25 cellular contexts compared by ENCODE assay signal in the genomic region with DNA sequence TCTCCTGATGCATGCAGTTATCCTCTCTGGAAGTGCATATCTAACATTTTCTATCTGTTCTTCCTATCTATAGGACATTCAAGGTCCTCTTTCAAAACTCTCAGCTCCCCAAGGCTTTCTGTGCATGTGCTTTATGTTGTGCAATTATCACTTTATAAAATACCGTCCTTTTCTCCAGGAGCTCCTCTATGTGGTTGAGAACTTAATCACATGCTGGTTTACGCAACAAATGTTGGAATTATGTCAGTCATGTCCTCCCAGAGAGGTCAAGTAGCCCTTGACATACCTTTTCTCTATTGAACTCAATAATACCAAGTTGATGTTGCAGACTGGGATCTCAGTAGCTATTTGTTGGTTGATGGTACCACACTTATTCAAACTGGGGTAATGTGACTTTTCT.
A peak's percentile ranks its signal among the peaks of the same experiment; 100 is the strongest.
DNase-seq lines count a peak whose midpoint lies in the region; ATAC-seq and TF ChIP-seq lines count a peak whose summit lies in the region.
"Had no signal": no experiment of that assay in that cellular context is flagged by ENCODE, and none has a peak within 500 bp of the region (broad histone marks: within the 10 kb centered on the region; RNA-seq: fewer than 3 reads in every experiment).

No MANE protein-coding gene starts in this region.

- no peaks in the 10 kb centered on the region for H3K4me1 ChIP-seq in right cardiac atrium (ENCODE audit: control insufficient read depth, insufficient read depth, low read length)
- H3K4me1 ChIP-seq: HAP-1, Peyer's patch had no signal

- ATAC-seq in left ventricle myocardium superior = peak; percentile 18
- no peak for ATAC-seq in right cardiac atrium
- ATAC-seq in left lobe of liver = peak; percentile 19
- no peak for ATAC-seq in activated CD8-positive, alpha-beta T cell treated with anti-CD3 and anti-CD28 coated beads for 36 hours
- ATAC-seq in GM19328 (IDR thresholded peaks at IDR 0.05; ENCODE audit: unreplicated experiment) = no peak
- ATAC-seq: activated T-cell treated with anti-CD3 and anti-CD28 coated beads, Interleukin-2, amount 50 U/mL, for 4 hours; naive thymus-derived CD4-positive, alpha-beta T cell; stimulated activated naive B cell treated with anti-CD40 and anti-IgM and Interleukin-4, amounts not matched to agents 10 μg/mL and 1 μg/mL and 100 μg/mL, for 72 hours had no signal

- no peaks in the 10 kb centered on the region for H3K36me3 Mint-ChIP-seq in activated CD8-positive, alpha-beta T cell treated with anti-CD3 and anti-CD28 coated beads for 36 hours (ENCODE audit: low read depth)
- H3K36me3 Mint-ChIP-seq: CD14-positive monocyte; mesothelial cell of epicardium; naive thymus-derived CD4-positive, alpha-beta T cell; stimulated activated naive B cell treated with anti-CD40 and anti-IgM and Interleukin-4, amounts not matched to agents 10 μg/mL and 1 μg/mL and 100 μg/mL, for 72 hours had no signal

- no peaks in the 10 kb centered on the region for H3K4me1 Mint-ChIP-seq in activated CD8-positive, alpha-beta T cell treated with anti-CD3 and anti-CD28 coated beads for 36 hours (ENCODE audit: low read depth)
- H3K4me1 Mint-ChIP-seq: CD14-positive monocyte; naive thymus-derived CD4-positive, alpha-beta T cell; stimulated activated naive B cell treated with anti-CD40 and anti-IgM and Interleukin-4, amounts not matched to agents 10 μg/mL and 1 μg/mL and 100 μg/mL, for 72 hours had no signal

- TF ChIP-seq CTCF in activated CD8-positive, alpha-beta T cell treated with anti-CD3 and anti-CD28 coated beads for 36 hours (IDR thresholded peaks at IDR 0.05) = no peak

- H3K9me3 Mint-ChIP-seq in activated CD8-positive, alpha-beta T cell treated with anti-CD3 and anti-CD28 coated beads for 36 hours = peaks cover 23% of the 10 kb centered on the region

- intact Hi-C loops in left ventricle myocardium superior (cut with micrococcal nuclease) = no loop called here
- intact Hi-C loops in right cardiac atrium (cut with DNase I) = no loop called here
- intact Hi-C loops in activated CD8-positive, alpha-beta T cell treated with anti-CD3 and anti-CD28 coated beads for 36 hours (cut with micrococcal nuclease) = no loop called here

- DNase-seq in left ventricle myocardium superior (no peak), right cardiac atrium (no peak), left lobe of liver (ENCODE audit: low spot score) (no peak), DMS 273 treated with DMSO at 0.1 percent for 48 hours (lab: John Stamatoyannopoulos, UW) (no peak)
- no peak for DNase-seq in activated CD8-positive, alpha-beta T cell treated with anti-CD3 and anti-CD28 coated beads for 36 hours
- DNase-seq: activated CD4-positive, alpha-beta T cell treated with anti-CD3 and anti-CD28 coated beads for 4 hours; activated naive CD4-positive, alpha-beta T cell treated with Interleukin-2 at 50 U/mL for 16 hours; activated T-cell treated with anti-CD3 and anti-CD28 coated beads, Interleukin-2, amount 50 U/mL, for 4 hours; amniotic stem cell; cortex of kidney; EL; left cardiac atrium; naive thymus-derived CD4-positive, alpha-beta T cell; NCI-H2081 treated with DMSO at 0.1 percent for 48 hours; NCI-H524; Peyer's patch; stimulated activated CD4-positive, alpha-beta T cell treated with anti-CD3 and anti-CD28 coated beads, Interleukin-4, amount 100 ng/mL, for 24 hours; stimulated activated naive B cell treated with anti-CD40 and anti-IgM and Interleukin-4, amounts not matched to agents 10 μg/mL and 1 μg/mL and 100 μg/mL, for 72 hours had no signal

- H3K27me3 Mint-ChIP-seq in activated CD8-positive, alpha-beta T cell treated with anti-CD3 and anti-CD28 coated beads for 36 hours = no peaks in the 10 kb centered on the region
- H3K27me3 Mint-ChIP-seq: stimulated activated naive B cell treated with anti-CD40 and anti-IgM and Interleukin-4, amounts not matched to agents 10 μg/mL and 1 μg/mL and 100 μg/mL, for 72 hours had no signal

- H3K27ac ChIP-seq in right cardiac atrium (ENCODE audit: low read length) (no peak overlapping the region), angular gyrus (ENCODE audit: low read depth, low read length) (peak overlapping the region; percentile 7)
- H3K27ac ChIP-seq: Peyer's patch, thoracic aorta had no signal

- POLR2A ChIA-PET in activated CD8-positive, alpha-beta T cell treated with anti-CD3 and anti-CD28 coated beads for 36 hours (lab: Charles Lee) = no interaction called here

- no peak overlapping the region for H3K27ac Mint-ChIP-seq in activated CD8-positive, alpha-beta T cell treated with anti-CD3 and anti-CD28 coated beads for 36 hours
- H3K27ac Mint-ChIP-seq: CD14-positive monocyte; mesothelial cell of epicardium; naive thymus-derived CD4-positive, alpha-beta T cell; stimulated activated naive B cell treated with anti-CD40 and anti-IgM and Interleukin-4, amounts not matched to agents 10 μg/mL and 1 μg/mL and 100 μg/mL, for 72 hours had no signal

- CTCF ChIA-PET in activated CD8-positive, alpha-beta T cell treated with anti-CD3 and anti-CD28 coated beads for 36 hours (lab: Charles Lee) = no interaction called here

- H3K27me3 ChIP-seq in right cardiac atrium (ENCODE audit: control insufficient read depth, insufficient read depth) = no peaks in the 10 kb centered on the region
- H3K27me3 ChIP-seq: heart right ventricle, Peyer's patch had no signal

- no peaks in the 10 kb centered on the region for H3K9me3 ChIP-seq in right cardiac atrium (ENCODE audit: control insufficient read depth, low read length)
- H3K9me3 ChIP-seq: HAP-1, Peyer's patch, thoracic aorta had no signal

- no peak overlapping the region for H3K4me3 Mint-ChIP-seq in activated CD8-positive, alpha-beta T cell treated with anti-CD3 and anti-CD28 coated beads for 36 hours
- H3K4me3 Mint-ChIP-seq: activated T-cell treated with anti-CD3 and anti-CD28 coated beads, Interleukin-2, amount 50 U/mL, for 4 hours; CD14-positive monocyte; mesothelial cell of epicardium; naive thymus-derived CD4-positive, alpha-beta T cell; stimulated activated naive B cell treated with anti-CD40 and anti-IgM and Interleukin-4, amounts not matched to agents 10 μg/mL and 1 μg/mL and 100 μg/mL, for 72 hours had no signal

- no peak overlapping the region for H3K4me3 ChIP-seq in right cardiac atrium (ENCODE audit: low read length)
- H3K4me3 ChIP-seq: HAP-1, heart right ventricle, Peyer's patch, thoracic aorta had no signal

- 66% methylated on average over 2 of the region's 2 CpGs for WGBS in right cardiac atrium

Comparison
In these comparisons a context has a peak if more than half of its experiments do, and no peak if none do; other contexts are left out.
1. ATAC-seq: peak in left ventricle myocardium superior (single experiment) and left lobe of liver (single experiment); none in right cardiac atrium (0 of 2), activated CD8-positive, alpha-beta T cell treated with anti-CD3 and anti-CD28 coated beads for 36 hours (single experiment) and GM19328 (single experiment).